In genomic region chr11:102047305-102047924, GRCh38 we compare ENCODE assay signal across 9 cellular contexts. TPM values are rescaled to one million over a fixed set of nuclear protein-coding genes. Genes with fewer than 3 reads are reported as not detected.
DNase-seq lines count a peak whose midpoint lies in the region; TF ChIP-seq lines count a peak whose summit lies in the region.
"Had no signal": no experiment of that assay in that cellular context is flagged by ENCODE, and none has a peak within 500 bp of the region (broad histone marks: within the 10 kb centered on the region; RNA-seq: fewer than 3 reads in every experiment).

Gene CFAP300 (plus strand): TSS chr11:102047437. CDS start chr11:102047471, 34 bp downstream.

- H3K9me3 ChIP-seq in skeletal muscle satellite cell (replicated peaks; ENCODE audit: low read length), result no peaks in the 10 kb centered on the region

- H3K4me1 ChIP-seq in skeletal muscle satellite cell (ENCODE audit: control insufficient read depth, insufficient read depth, low read length), result peaks cover 2% of the 10 kb centered on the region

- H3K36me3 ChIP-seq in skeletal muscle satellite cell (ENCODE audit: insufficient read depth, low read length), result no peaks in the 10 kb centered on the region

- peak within 1 kb of the TSS; percentile 87 for H3K9ac ChIP-seq in skeletal muscle satellite cell (ENCODE audit: low read depth, low read length)

- TF ChIP-seq CTCF in GM13976 (IDR thresholded peaks at IDR 0.05; ENCODE audit: borderline replicate concordance, control extremely low read depth, extremely low read depth, insufficient read depth, missing control alignments), result no peak
- no peak for TF ChIP-seq CTCF in VCaP (conservative IDR thresholded peaks at IDR 0.05)
- no peak for TF ChIP-seq CTCF in cardiac fibroblast (IDR thresholded peaks at IDR 0.05; ENCODE audit: low read depth, low read length)
- TF ChIP-seq CTCF in GM10266 (IDR thresholded peaks at IDR 0.05; ENCODE audit: control insufficient read depth, insufficient read depth, low read depth, missing control alignments), result no peak

- no peaks in the 10 kb centered on the region for H3K27me3 ChIP-seq in skeletal muscle satellite cell (ENCODE audit: control insufficient read depth, insufficient read depth, low read length)

- in situ Hi-C loops in GM13976 (cut with MboI; ENCODE audit: low sequenced_read_pairs, unreplicated experiment), result no loop called here

- DNase-seq in GM13976 (ENCODE audit: low spot score), result peak; percentile 49
- peak; percentile 65 for DNase-seq in LoVo (ENCODE audit: low spot score)
- DNase-seq in cardiac fibroblast (ENCODE audit: low read depth in 2 of 2), result peak; percentile 89 to 91
- DNase-seq in inferior parietal cortex (ENCODE audit: extremely low spot score), result peak; percentile 11
- DNase-seq in foreskin melanocyte, result no peak
- no peak for DNase-seq in GM10266 (ENCODE audit: extremely low spot score)

- H3K27ac ChIP-seq in VCaP, result peak within 1 kb of the TSS; percentile 52

- H3K4me3 ChIP-seq in cardiac fibroblast (replicated peaks in 1 of 2; ENCODE audit: low read depth in 2 of 2, low read length in 2 of 2) (peak within 1 kb of the TSS; percentile 58 to 65), skeletal muscle satellite cell (ENCODE audit: low read length) (peak within 1 kb of the TSS; percentile 82)

- H3K4me2 ChIP-seq in skeletal muscle satellite cell (ENCODE audit: low read length), result peak within 1 kb of the TSS; percentile 94

RNA-seq across cellular contexts. Expression of gene CFAP300, which starts in this region (rescaled TPM):
- 6.8 and 7.6 TPM in 2 replicates for total RNA-seq in skeletal muscle satellite cell (2012; rRNA removed)
- total RNA-seq: activated CD8-positive, alpha-beta memory T cell treated with anti-CD3 and anti-CD28 coated beads for 36 hours had no signal

Comparison
In these comparisons a context has a peak if more than half of its experiments do, and no peak if none do; other contexts are left out.
1. DNase-seq: peak in GM13976 (single experiment), LoVo (single experiment), cardiac fibroblast (2 of 2) and inferior parietal cortex (single experiment); none in foreskin melanocyte (single experiment) and GM10266 (single experiment).